ENCODE assay signal across 16 cellular contexts in genomic region chr10:47160967-47161366, GRCh38.
"Had no signal": no experiment of that assay in that cellular context is flagged by ENCODE, and none has a peak within 500 bp of the region (broad histone marks: within the 10 kb centered on the region; RNA-seq: fewer than 3 reads in every experiment).

No MANE protein-coding gene starts in this region.

- H3K4me3 ChIP-seq: gastroesophageal sphincter, heart left ventricle, left ventricle myocardium inferior, thyroid gland had no signal

- H3K27ac ChIP-seq: heart left ventricle, left ventricle myocardium inferior, thyroid gland had no signal

- ATAC-seq: gastroesophageal sphincter, heart left ventricle had no signal

- H3K27me3 ChIP-seq: gastroesophageal sphincter, thyroid gland had no signal

- H3K27ac Mint-ChIP-seq: activated CD4-positive, alpha-beta T cell treated with anti-CD3 and anti-CD28 coated beads, Interleukin-2, amount 10 ng/mL, durations not matched to agents 7 days and 5 days; activated naive CD8-positive, alpha-beta T cell treated with anti-CD3 and anti-CD28 coated beads, Interleukin-2, amount 10 ng/mL, durations not matched to agents 7 days and 5 days; brain had no signal

- H3K27me3 Mint-ChIP-seq: activated CD4-positive, alpha-beta T cell treated with anti-CD3 and anti-CD28 coated beads, Interleukin-2, amount 10 ng/mL, durations not matched to agents 7 days and 5 days had no signal

- H3K4me3 Mint-ChIP-seq: activated CD4-positive, alpha-beta T cell treated with anti-CD3 and anti-CD28 coated beads, Interleukin-2, amount 10 ng/mL, durations not matched to agents 7 days and 5 days; activated naive CD8-positive, alpha-beta T cell treated with anti-CD3 and anti-CD28 coated beads, Interleukin-2, amount 10 ng/mL, durations not matched to agents 7 days and 5 days; brain had no signal

- H3K36me3 ChIP-seq: gastroesophageal sphincter, heart left ventricle, left ventricle myocardium inferior, thyroid gland had no signal

- H3K36me3 Mint-ChIP-seq: activated naive CD8-positive, alpha-beta T cell treated with anti-CD3 and anti-CD28 coated beads, Interleukin-2, amount 10 ng/mL, durations not matched to agents 7 days and 5 days; brain had no signal

- H3K9me3 ChIP-seq: gastroesophageal sphincter, thyroid gland had no signal

- DNase-seq: activated CD4-positive, alpha-beta T cell treated with anti-CD3 and anti-CD28 coated beads, Interleukin-2, amount 10 ng/mL, durations not matched to agents 7 days and 5 days; activated CD4-positive, CD25-positive, alpha-beta regulatory T cell; activated CD8-positive, alpha-beta memory T cell treated with anti-CD3 and anti-CD28 coated beads for 24 hours; activated CD8-positive, alpha-beta memory T cell treated with anti-CD3 and anti-CD28 coated beads, Interleukin-2, amount 50 U/mL, for 48 hours; activated naive CD8-positive, alpha-beta T cell treated with anti-CD3 and anti-CD28 coated beads, Interleukin-2, amount 10 ng/mL, durations not matched to agents 7 days and 5 days; heart left ventricle; left ventricle myocardium inferior; mammary epithelial cell; retina; stimulated activated CD4-positive, alpha-beta T cell treated with anti-CD3 and anti-CD28 coated beads, Interleukin-12 subunit alpha, Interleukin-12 subunit beta, amount 100 ng/mL, for 4 hours; stimulated activated CD4-positive, alpha-beta T cell treated with anti-CD3 and anti-CD28 coated beads, Interleukin-1b, Interleukin-23, amount 100 ng/mL, for 48 hours; stimulated activated CD8-positive, alpha-beta memory T cell treated with anti-CD3 and anti-CD28 coated beads, Interleukin-4, amount 100 ng/mL, for 48 hours; stimulated activated naive CD4-positive, alpha-beta T cell treated with Interleukin-2 at 50 U/mL for 16 hours; thyroid gland had no signal
